8 cellular contexts compared by ENCODE assay signal in genomic region chr12:40105515-40106201, GRCh38. TPM values are rescaled to one million over a fixed set of nuclear protein-coding genes. Genes with fewer than 3 reads are reported as not detected.
DNase-seq lines count a peak whose midpoint lies in the region; ATAC-seq and TF ChIP-seq lines count a peak whose summit lies in the region.

SLC2A13 (minus strand) TSS chr12:40106081; CDS start chr12:40105808, 273 bp downstream.

- TF ChIP-seq CTCF in VCaP (conservative IDR thresholded peaks at IDR 0.05) (0 out of 2 replicates have a peak, but pooled peaks have one; percentile 1), breast epithelium (IDR thresholded peaks at IDR 0.05) (no peak), spleen (IDR thresholded peaks at IDR 0.05 in 8 of 11, conservative IDR thresholded peaks at IDR 0.05 in 3 of 11) (peak in 2 of 11 experiments; percentile 7 to 39)

- H3K27me3 ChIP-seq in breast epithelium: no peaks in the 10 kb centered on the region
- peaks cover 0 to 5% (median 0%) of the 10 kb centered on the region in 7 donors for H3K27me3 ChIP-seq in spleen (replicated peaks in 1 of 7)

- 0 to 1% (median 1%) methylated on average over 26 to 97 of the region's 97 CpGs for WGBS in spleen, 5 donors

- intact Hi-C loops in breast epithelium (cut with DNase I; ENCODE audit: low total_unique reads): loop anchor here (10.0 kb wide), 1 partner anchor 331 kb away; no protein-coding TSS in a partner anchor
- intact Hi-C loops in spleen (cut with DNase I; ENCODE audit: low total_unique reads): loop anchor here (5.0 kb wide), 1 partner anchor 93 kb away; no protein-coding TSS in a partner anchor

- DNase-seq in NCI-H146 (lab: John Stamatoyannopoulos, UW): peak; percentile 54
- DNase-seq in NCI-H146 treated with DMSO at 0.1 percent for 48 hours (lab: John Stamatoyannopoulos, UW; ENCODE audit: unreplicated experiment): no peak
- DNase-seq in NCI-H1930 (lab: John Stamatoyannopoulos, UW): peak; percentile 80 to 94
- peak; percentile 59 to 69 for DNase-seq in breast epithelium (ENCODE audit: low spot score in 2 of 2)
- peak; percentile 77 for DNase-seq in inferior parietal cortex (ENCODE audit: extremely low spot score)
- peak; percentile 94 for DNase-seq in spleen

- H3K4me1 ChIP-seq in breast epithelium (peaks cover 0 to 4% of the 10 kb centered on the region in 2 donors), spleen (peaks cover 14 to 51% (median 37%) of the 10 kb centered on the region in 6 donors)

- H3K36me3 ChIP-seq in breast epithelium: no peaks in the 10 kb centered on the region
- H3K36me3 ChIP-seq in spleen: no peaks in the 10 kb centered on the region

- ATAC-seq in HG02798 (IDR thresholded peaks at IDR 0.05; ENCODE audit: poor library complexity, unreplicated experiment): peak; percentile 83

- H3K4me3 ChIP-seq in breast epithelium (peak within 1 kb of the TSS; percentile 87 to 94 (median 94)), spleen (peak within 1 kb of the TSS; percentile 82 to 97 (median 92))

- H3K27ac ChIP-seq in VCaP (peak within 1 kb of the TSS; percentile 59), breast epithelium (peak within 1 kb of the TSS; percentile 68 to 75), spleen (peak within 1 kb of the TSS; percentile 69 to 91 (median 86))

- TF ChIP-seq POLR2A in breast epithelium (IDR thresholded peaks at IDR 0.05) (no peak), spleen (IDR thresholded peaks at IDR 0.05) (peak in 1 of 3 donors; percentile 27)

- no peaks in the 10 kb centered on the region for H3K9me3 ChIP-seq in breast epithelium
- no peaks in the 10 kb centered on the region for H3K9me3 ChIP-seq in spleen

RNA-seq across cellular contexts. Expression of gene SLC2A13, which starts in this region (rescaled TPM):
- total RNA-seq in breast epithelium: 10 to 100 TPM; 17.1 to 32.2 (median 22.0) TPM
- total RNA-seq in spleen: 10 to 100 TPM in 2 of 7 donors, 1 to 10 TPM in 5; 7.2 to 17.1 (median 8.0) TPM
- polyA plus RNA-seq in spleen: 1 to 10 TPM; 1.1 to 1.4 (median 1.2) TPM
